29 cellular contexts compared by ENCODE assay signal in the genomic region with DNA sequence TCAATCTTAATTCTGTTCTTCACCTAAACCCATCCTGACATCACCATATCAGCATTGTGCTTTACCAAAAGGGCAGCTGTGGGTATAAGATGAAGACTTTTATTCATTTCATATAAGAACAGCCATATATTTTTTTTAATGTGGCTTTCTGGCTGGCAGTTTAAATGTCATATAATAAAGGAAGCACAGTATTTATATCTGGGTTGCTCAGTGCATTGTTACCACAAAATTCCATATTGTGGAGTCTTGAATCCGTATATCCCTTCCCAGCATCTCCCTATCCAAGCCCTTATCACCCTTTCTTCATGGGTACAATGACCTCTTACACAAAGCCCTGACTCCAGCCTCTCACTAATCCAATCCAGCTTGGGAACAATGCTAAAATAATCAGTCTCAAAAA.
"Had no signal": no experiment of that assay in that cellular context is flagged by ENCODE, and none has a peak within 500 bp of the region (broad histone marks: within the 10 kb centered on the region; RNA-seq: fewer than 3 reads in every experiment).

No MANE protein-coding gene starts in this region.

- H3K4me1 ChIP-seq: left ventricle myocardium inferior, upper lobe of right lung had no signal

- H3K27ac Mint-ChIP-seq: immature natural killer cell; mesothelial cell of epicardium; naive B cell; natural killer cell; nephron progenitor cell; neural progenitor cell; progenitor cell of endocrine pancreas; stimulated activated naive B cell treated with anti-CD40 and anti-IgM and Interleukin-4, amounts not matched to agents 10 μg/mL and 1 μg/mL and 100 μg/mL, for 72 hours; stimulated activated naive CD8-positive, alpha-beta T cell treated with anti-CD3 and anti-CD28 coated beads, Interleukin-15, Interleukin-2, amounts not matched to agents 100 ng/mL and 50 ng/mL, for 24 hours had no signal

- H3K4me2 ChIP-seq: neural progenitor cell had no signal

- H3K36me3 Mint-ChIP-seq: immature natural killer cell; mesothelial cell of epicardium; naive B cell; natural killer cell; neural progenitor cell; stimulated activated naive B cell treated with anti-CD40 and anti-IgM and Interleukin-4, amounts not matched to agents 10 μg/mL and 1 μg/mL and 100 μg/mL, for 72 hours had no signal

- H2AFZ ChIP-seq: neural progenitor cell had no signal

- H3K9me3 ChIP-seq: left ventricle myocardium inferior, neutrophil, suprapubic skin, thoracic aorta, tibial artery, upper lobe of right lung had no signal

- ATAC-seq: left colon; natural killer cell; right cardiac atrium; sciatic nerve; stimulated activated naive B cell treated with anti-CD40 and anti-IgM and Interleukin-4, amounts not matched to agents 10 μg/mL and 1 μg/mL and 100 μg/mL, for 72 hours; upper lobe of right lung had no signal

- DNase-seq: hypothalamus; immature natural killer cell; kidney; left colon; left ventricle myocardium inferior; mesendoderm; naive B cell; natural killer cell; nephron progenitor cell; occipital lobe; retina; right cardiac atrium; stimulated activated CD4-positive, alpha-beta T cell treated with anti-CD3 and anti-CD28 coated beads, Interleukin-12 subunit alpha, Interleukin-12 subunit beta, amount 100 ng/mL, for 4 hours; stimulated activated CD4-positive, alpha-beta T cell treated with anti-CD3 and anti-CD28 coated beads, Interleukin-15, amount 100 ng/mL, for 24 hours; stimulated activated CD4-positive, alpha-beta T cell treated with anti-CD3 and anti-CD28 coated beads, Interleukin-2, amount 100 ng/mL, for 24 hours; stimulated activated CD4-positive, alpha-beta T cell treated with anti-CD3 and anti-CD28 coated beads, Interleukin-4, amount 100 ng/mL, for 1 hour; stimulated activated naive B cell treated with anti-CD40 and anti-IgM and Interleukin-4, amounts not matched to agents 10 μg/mL and 1 μg/mL and 100 μg/mL, for 72 hours; tibial artery; upper lobe of right lung had no signal

- H3K36me3 ChIP-seq: left ventricle myocardium inferior, neural progenitor cell, neutrophil, suprapubic skin, thoracic aorta, tibial artery, upper lobe of right lung had no signal

- H3K27me3 Mint-ChIP-seq: naive B cell; progenitor cell of endocrine pancreas; stimulated activated naive B cell treated with anti-CD40 and anti-IgM and Interleukin-4, amounts not matched to agents 10 μg/mL and 1 μg/mL and 100 μg/mL, for 72 hours; stimulated activated naive CD8-positive, alpha-beta T cell treated with anti-CD3 and anti-CD28 coated beads, Interleukin-15, Interleukin-2, amounts not matched to agents 100 ng/mL and 50 ng/mL, for 24 hours had no signal

- H3K4me1 Mint-ChIP-seq: immature natural killer cell; naive B cell; natural killer cell; stimulated activated naive B cell treated with anti-CD40 and anti-IgM and Interleukin-4, amounts not matched to agents 10 μg/mL and 1 μg/mL and 100 μg/mL, for 72 hours had no signal

- H3K4me3 ChIP-seq: left ventricle myocardium inferior, lung, neural progenitor cell, skin epidermis, suprapubic skin, thoracic aorta, tibial artery, upper lobe of right lung had no signal

- H3K4me3 Mint-ChIP-seq: immature natural killer cell; mesothelial cell of epicardium; naive B cell; natural killer cell; nephron progenitor cell; neural progenitor cell; stimulated activated naive B cell treated with anti-CD40 and anti-IgM and Interleukin-4, amounts not matched to agents 10 μg/mL and 1 μg/mL and 100 μg/mL, for 72 hours; stimulated activated naive CD8-positive, alpha-beta T cell treated with anti-CD3 and anti-CD28 coated beads, Interleukin-15, Interleukin-2, amounts not matched to agents 100 ng/mL and 50 ng/mL, for 24 hours had no signal

- H3K27me3 ChIP-seq: neural progenitor cell, neutrophil, suprapubic skin, tibial artery, upper lobe of right lung had no signal

- H3K27ac ChIP-seq: left ventricle myocardium inferior, neural progenitor cell, neutrophil, suprapubic skin, upper lobe of right lung had no signal
